8 cellular contexts compared by ENCODE assay signal in genomic region chr3:190585771-190586630, GRCh38.
A peak's percentile ranks its signal among the peaks of the same experiment; 100 is the strongest.
DNase-seq lines count a peak whose midpoint lies in the region; ATAC-seq, FAIRE-seq and TF ChIP-seq lines count a peak whose summit lies in the region.

No MANE protein-coding gene starts in this region.

- peak; percentile 37 for ATAC-seq in HG03342 (IDR thresholded peaks at IDR 0.05; ENCODE audit: unreplicated experiment)

- TF ChIP-seq CTCF in H1 (IDR thresholded peaks at IDR 0.05; ENCODE audit: control extremely low read depth in 1 of 3, insufficient read depth in 1 of 3, low read depth in 1 of 3, low read length in 3 of 3) (no peak), osteoblast (IDR thresholded peaks at IDR 0.05; ENCODE audit: extremely low read depth, low read depth, low read length) (no peak), MM.1S (IDR thresholded peaks at IDR 0.05; ENCODE audit: low read length) (no peak)

- no peaks in the 10 kb centered on the region for H3K9me2 ChIP-seq in MM.1S (replicated peaks; ENCODE audit: insufficient read depth, low read length)

- no peak for TF ChIP-seq RAD21 in H1 (IDR thresholded peaks at IDR 0.05 in 1 of 2, conservative IDR thresholded peaks at IDR 0.05 in 1 of 2; ENCODE audit: low read depth in 2 of 2, low read length in 2 of 2)

- H3K18ac ChIP-seq in H1 (ENCODE audit: extremely low read depth, low read length) = no peak overlapping the region

- H3K79me2 ChIP-seq in H1 (ENCODE audit: control insufficient read depth in 1 of 2, insufficient read depth in 2 of 2, low read length in 2 of 2) = no peaks in the 10 kb centered on the region
- H3K79me2 ChIP-seq in osteoblast (ENCODE audit: insufficient read depth, low read length) = no peaks in the 10 kb centered on the region
- H3K79me2 ChIP-seq in MM.1S (ENCODE audit: low read length) = no peaks in the 10 kb centered on the region

- H4K91ac ChIP-seq in H1 (replicated peaks; ENCODE audit: insufficient read length, low read length) = no peak overlapping the region

- H3K14ac ChIP-seq in H1 (ENCODE audit: insufficient read length) = no peak overlapping the region

- DNase-seq in GM04503 (ENCODE audit: low read depth) (peak; percentile 83), T1000 (lab: John Stamatoyannopoulos, UW) (peak; percentile 76), H1 (ENCODE audit: low read depth in 1 of 2, low spot score in 2 of 2) (peak in 1 of 2 experiments; percentile 43), osteoblast (ENCODE audit: insufficient read length, low spot score, missing footprints) (peak; percentile 88), NCI-H2081 (lab: John Stamatoyannopoulos, UW) (no peak), MM.1S (no peak), DMS114 treated with DMSO at 0.1 percent for 48 hours (lab: John Stamatoyannopoulos, UW; ENCODE audit: unreplicated experiment) (no peak)

- 92% methylated on average over 6 of the region's 6 CpGs; no CpG with 5 or more reads in 1 of the 2 experiments for WGBS in H1 (ENCODE audit: extremely low coverage in 1 of 2, insufficient coverage in 1 of 2, insufficient read length in 1 of 2, insufficient replicate concordance in 2 of 2, low coverage in 1 of 2, low lambda C conversion rate in 2 of 2, missing lambda C conversion rate in 1 of 2), 2 experiments

- no peak overlapping the region for H4K5ac ChIP-seq in H1 (ENCODE audit: insufficient read length, low read depth, low read length)

- H3F3A ChIP-seq in MM.1S (ENCODE audit: insufficient read depth, low read length) = no peaks in the 10 kb centered on the region

- H3K36me3 ChIP-seq in H1 (ENCODE audit: control insufficient read depth in 2 of 4, insufficient read depth in 4 of 4, low read length in 3 of 4) (no peaks in the 10 kb centered on the region), osteoblast (ENCODE audit: insufficient read depth, low read length) (no peaks in the 10 kb centered on the region), MM.1S (replicated peaks; ENCODE audit: insufficient read depth, low read length) (no peaks in the 10 kb centered on the region)

- H3K27ac ChIP-seq in H1 (ENCODE audit: low read depth, low read length) = no peak overlapping the region
- H3K27ac ChIP-seq in osteoblast (ENCODE audit: low read depth, low read length) = peak overlapping the region; percentile 90
- H3K27ac ChIP-seq in MM.1S (ENCODE audit: low read length) = no peak overlapping the region

- H3K27me3 ChIP-seq in H1 (replicated peaks in 1 of 4; ENCODE audit: control insufficient read depth in 3 of 4, extremely low read depth in 1 of 4, insufficient read depth in 3 of 4, low read length in 3 of 4) (no peaks in the 10 kb centered on the region), osteoblast (ENCODE audit: insufficient read depth, low read length) (no peaks in the 10 kb centered on the region), MM.1S (replicated peaks; ENCODE audit: insufficient read depth, low read length) (no peaks in the 10 kb centered on the region)

- POLR2A ChIA-PET in H1 (lab: Charles Lee; ENCODE audit: partially characterized antibody) = no interaction called here

- no peak overlapping the region for H2AK5ac ChIP-seq in H1 (ENCODE audit: low read depth, low read length)

- no peaks in the 10 kb centered on the region for H4K20me1 ChIP-seq in H1 (replicated peaks in 1 of 2; ENCODE audit: control insufficient read depth in 1 of 2, insufficient read depth in 2 of 2, low read length in 2 of 2)
- H4K20me1 ChIP-seq in osteoblast (ENCODE audit: insufficient read depth, low read length) = no peaks in the 10 kb centered on the region
- H4K20me1 ChIP-seq in MM.1S (ENCODE audit: insufficient read depth, low read length) = no peaks in the 10 kb centered on the region

- no peaks in the 10 kb centered on the region for H3K9me3 ChIP-seq in H1 (ENCODE audit: insufficient read depth in 2 of 2, low read depth in 1 of 2, low read length in 1 of 2)
- H3K9me3 ChIP-seq in osteoblast (ENCODE audit: low read depth, low read length) = no peaks in the 10 kb centered on the region
- no peaks in the 10 kb centered on the region for H3K9me3 ChIP-seq in MM.1S (replicated peaks; ENCODE audit: insufficient read depth, low read length)

- H3K79me1 ChIP-seq in H1 (ENCODE audit: low read depth, low read length) = no peaks in the 10 kb centered on the region

- H3K56ac ChIP-seq in H1 (replicated peaks; ENCODE audit: insufficient read length, low read depth, low read length) = no peak overlapping the region

- 0 out of 2 replicates have a peak overlapping the region, but pooled peaks have one; percentile 40 for H2BK12ac ChIP-seq in H1 (ENCODE audit: low read depth, low read length)

- no peak overlapping the region for H4K8ac ChIP-seq in H1 (ENCODE audit: extremely low read depth, insufficient read depth, low read length)

- no peaks in the 10 kb centered on the region for H3K23me2 ChIP-seq in H1 (ENCODE audit: low read depth, low read length)

- peak; percentile 82 for FAIRE-seq in H1 (lab: Jason Lieb, UNC)

- H3K9ac ChIP-seq in H1 (replicated peaks in 1 of 4; ENCODE audit: extremely low read depth in 1 of 4, low read depth in 3 of 4, low read length in 3 of 4) (no peak overlapping the region), MM.1S (ENCODE audit: low read length) (no peak overlapping the region)

- no peak overlapping the region for H2BK20ac ChIP-seq in H1 (ENCODE audit: low read length)

- H2BK15ac ChIP-seq in H1 (ENCODE audit: low read length) = no peak overlapping the region

- no peak overlapping the region for H2AFZ ChIP-seq in H1 (ENCODE audit: low read length)
- peak overlapping the region; percentile 55 for H2AFZ ChIP-seq in osteoblast (ENCODE audit: low read length)
- no peak overlapping the region for H2AFZ ChIP-seq in MM.1S (ENCODE audit: low read length)

- no peak overlapping the region for H2BK5ac ChIP-seq in H1 (ENCODE audit: low read depth, low read length)

- no peak overlapping the region for H2BK120ac ChIP-seq in H1 (replicated peaks; ENCODE audit: low read depth, low read length)

- no peak overlapping the region for H3K4me3 ChIP-seq in H1 (ENCODE audit: extremely low read depth in 1 of 4, insufficient read depth in 2 of 4, low read depth in 3 of 4, low read length in 4 of 4)
- H3K4me3 ChIP-seq in osteoblast (ENCODE audit: insufficient read depth, low read length) = peak overlapping the region; percentile 5
- no peak overlapping the region for H3K4me3 ChIP-seq in MM.1S (ENCODE audit: low read length)

- TF ChIP-seq POLR2A in H1 (IDR thresholded peaks at IDR 0.05; ENCODE audit: control extremely low read depth in 1 of 2, low read depth in 2 of 2, low read length in 2 of 2) = no peak

- CTCF ChIA-PET in H1 (lab: Charles Lee; ENCODE audit: partially characterized antibody) = no interaction called here

- TF ChIP-seq EP300 in H1 (IDR thresholded peaks at IDR 0.05; ENCODE audit: borderline replicate concordance in 1 of 2, low read depth in 2 of 2, low read length in 2 of 2) = no peak

- H3K23ac ChIP-seq in H1 (ENCODE audit: insufficient read length) = no peak overlapping the region

- no peak overlapping the region for H3K4ac ChIP-seq in H1 (replicated peaks; ENCODE audit: insufficient read length, low read depth, low read length)

- peaks cover 0 to 10% (median 1%) of the 10 kb centered on the region in 4 experiments; a peak in 2 of 7 replicates for H3K4me1 ChIP-seq in H1 (replicated peaks in 1 of 4; ENCODE audit: control insufficient read depth in 3 of 4, insufficient read depth in 4 of 4, low read length in 3 of 4)
- peaks cover 31% of the 10 kb centered on the region for H3K4me1 ChIP-seq in osteoblast (ENCODE audit: insufficient read depth, low read length)
- H3K4me1 ChIP-seq in MM.1S (ENCODE audit: low read length) = no peaks in the 10 kb centered on the region

- H3K4me2 ChIP-seq in H1 (ENCODE audit: insufficient read depth in 1 of 2, low read depth in 2 of 2, low read length in 2 of 2) = no peak overlapping the region
- H3K4me2 ChIP-seq in osteoblast (ENCODE audit: insufficient read depth, low read length) = peak overlapping the region; percentile 66
- H3K4me2 ChIP-seq in MM.1S (ENCODE audit: low read depth, low read length) = no peak overlapping the region

TF ChIP-seq in H1, 55 proteins besides CTCF, POLR2A, EP300 and RAD21:
- no peak for TF ChIP-seq CREB1 (IDR thresholded peaks at IDR 0.05)
- TF ChIP-seq TEAD4 (IDR thresholded peaks at IDR 0.05; ENCODE audit: low read depth, low read length) = peak; percentile 50
- TF ChIP-seq EGR1 (IDR thresholded peaks at IDR 0.05; ENCODE audit: borderline replicate concordance, low read depth, low read length) = no peak

Comparison
In these comparisons a context has a peak if more than half of its experiments do, and no peak if none do; other contexts are left out.
1. DNase-seq: peak in GM04503 (single experiment), T1000 (single experiment) and osteoblast (single experiment); none in NCI-H2081 (0 of 2), MM.1S (single experiment) and DMS114 treated with DMSO at 0.1 percent for 48 hours (single experiment).